11 cellular contexts compared by ENCODE assay signal in genomic region chr11:35721576-35722341, GRCh38. TPM values are rescaled to one million over a fixed set of nuclear protein-coding genes. Genes with fewer than 3 reads are reported as not detected.
DNase-seq lines count a peak whose midpoint lies in the region; ATAC-seq and TF ChIP-seq lines count a peak whose summit lies in the region.
"Had no signal": no experiment of that assay in that cellular context is flagged by ENCODE, and none has a peak within 500 bp of the region (broad histone marks: within the 10 kb centered on the region; RNA-seq: fewer than 3 reads in every experiment).

No MANE protein-coding gene starts in this region.

- H3K4me1 ChIP-seq in spleen: peaks cover 0 to 46% (median 17%) of the 10 kb centered on the region in 6 donors
- no peaks in the 10 kb centered on the region for H3K4me1 ChIP-seq in colonic mucosa

- no peaks in the 10 kb centered on the region for H3K27me3 ChIP-seq in spleen (replicated peaks in 1 of 7)
- H3K27me3 ChIP-seq in colonic mucosa: no peaks in the 10 kb centered on the region

- DNase-seq in activated naive CD8-positive, alpha-beta T cell treated with anti-CD3 and anti-CD28 coated beads, Interleukin-2, amount 50 U/mL, for 24 hours: no peak
- peak; percentile 8 for DNase-seq in RPMI8226
- DNase-seq in spleen: no peak
- no peak for DNase-seq in posterior vena cava (ENCODE audit: low spot score)
- no peak for DNase-seq in colonic mucosa
- DNase-seq in cerebellum (ENCODE audit: low spot score): no peak
- DNase-seq: effector CD4-positive, alpha-beta T cell; NCI-H2029 had no signal

- H3K9me3 ChIP-seq in spleen (no peaks in the 10 kb centered on the region), colonic mucosa (no peaks in the 10 kb centered on the region)
- H3K9me3 ChIP-seq: A549 had no signal

- TF ChIP-seq CTCF in spleen (IDR thresholded peaks at IDR 0.05 in 8 of 11, conservative IDR thresholded peaks at IDR 0.05 in 3 of 11): no peak
- TF ChIP-seq CTCF in colonic mucosa (IDR thresholded peaks at IDR 0.05): no peak

- intact Hi-C loops in spleen (cut with DNase I; ENCODE audit: low total_unique reads): no loop called here
- intact Hi-C loops in posterior vena cava (cut with DNase I): no loop called here
- intact Hi-C loops in colonic mucosa (cut with DNase I): no loop called here

- peaks cover 18% of the 10 kb centered on the region for H3K36me3 Mint-ChIP-seq in activated naive CD8-positive, alpha-beta T cell
- peaks cover 26% of the 10 kb centered on the region for H3K36me3 Mint-ChIP-seq in activated naive CD8-positive, alpha-beta T cell treated with anti-CD3 and anti-CD28 coated beads, Interleukin-2, amount 50 U/mL, for 24 hours (ENCODE audit: low read depth)

- ATAC-seq in activated naive CD8-positive, alpha-beta T cell treated with anti-CD3 and anti-CD28 coated beads, Interleukin-2, amount 50 U/mL, for 24 hours: no peak
- peak; percentile 51 for ATAC-seq in HG02623 (IDR thresholded peaks at IDR 0.05; ENCODE audit: unreplicated experiment)
- ATAC-seq: A549 had no signal

- no peaks in the 10 kb centered on the region for H3K27me3 Mint-ChIP-seq in activated naive CD8-positive, alpha-beta T cell
- no peaks in the 10 kb centered on the region for H3K27me3 Mint-ChIP-seq in activated naive CD8-positive, alpha-beta T cell treated with anti-CD3 and anti-CD28 coated beads, Interleukin-2, amount 50 U/mL, for 24 hours

- TF ChIP-seq POLR2A in spleen (IDR thresholded peaks at IDR 0.05): no peak

- H3K36me3 ChIP-seq in spleen (peaks cover 5 to 17% (median 12%) of the 10 kb centered on the region in 6 donors), colonic mucosa (no peaks in the 10 kb centered on the region)

- H3K9ac ChIP-seq in colonic mucosa (ENCODE audit: low read depth in 2 of 2, low read length in 2 of 2): no peak overlapping the region

- H3K27ac ChIP-seq in spleen: peak overlapping the region in 7 of 8 donors; percentile 9 to 76 (median 54)
- H3K27ac ChIP-seq in colonic mucosa: no peak overlapping the region
- H3K27ac ChIP-seq: A549 had no signal

- WGBS in spleen, 5 donors: 61 to 81% (median 80%) methylated on average over 2 of the region's 2 CpGs

- no peak overlapping the region for H3K4me3 Mint-ChIP-seq in activated naive CD8-positive, alpha-beta T cell
- no peak overlapping the region for H3K4me3 Mint-ChIP-seq in activated naive CD8-positive, alpha-beta T cell treated with anti-CD3 and anti-CD28 coated beads, Interleukin-2, amount 50 U/mL, for 24 hours

- peak overlapping the region; percentile 34 for H3K27ac Mint-ChIP-seq in activated naive CD8-positive, alpha-beta T cell
- H3K27ac Mint-ChIP-seq in activated naive CD8-positive, alpha-beta T cell treated with anti-CD3 and anti-CD28 coated beads, Interleukin-2, amount 50 U/mL, for 24 hours: no peak overlapping the region

- H3K9me3 Mint-ChIP-seq in activated naive CD8-positive, alpha-beta T cell (ENCODE audit: low read depth): peaks cover 6% of the 10 kb centered on the region
- H3K9me3 Mint-ChIP-seq in activated naive CD8-positive, alpha-beta T cell treated with anti-CD3 and anti-CD28 coated beads, Interleukin-2, amount 50 U/mL, for 24 hours: peaks cover 6% of the 10 kb centered on the region

- H3K4me1 Mint-ChIP-seq in activated naive CD8-positive, alpha-beta T cell (ENCODE audit: low read depth): peaks cover 44% of the 10 kb centered on the region
- H3K4me1 Mint-ChIP-seq in activated naive CD8-positive, alpha-beta T cell treated with anti-CD3 and anti-CD28 coated beads, Interleukin-2, amount 50 U/mL, for 24 hours: peaks cover 37% of the 10 kb centered on the region

- H3K4me3 ChIP-seq in spleen: no peak overlapping the region
- no peak overlapping the region for H3K4me3 ChIP-seq in colonic mucosa
- H3K4me3 ChIP-seq: A549 had no signal

RNA-seq across cellular contexts. Expression of gene TRIM44, which starts 59.2 kb away (rescaled TPM):
- total RNA-seq in spleen (10 to 100 TPM; 43.3 to 65.7 (median 53.8) TPM), posterior vena cava (10 to 100 TPM; 56.5 to 67.6 TPM), colonic mucosa (10 to 100 TPM; 38.8 to 47.0 TPM), cerebellum (19.9 TPM)
- 1 to 10 TPM; 5.3 to 9.0 (median 5.5) TPM for polyA plus RNA-seq in spleen
